33 cellular contexts compared by ENCODE assay signal in the genomic region with DNA sequence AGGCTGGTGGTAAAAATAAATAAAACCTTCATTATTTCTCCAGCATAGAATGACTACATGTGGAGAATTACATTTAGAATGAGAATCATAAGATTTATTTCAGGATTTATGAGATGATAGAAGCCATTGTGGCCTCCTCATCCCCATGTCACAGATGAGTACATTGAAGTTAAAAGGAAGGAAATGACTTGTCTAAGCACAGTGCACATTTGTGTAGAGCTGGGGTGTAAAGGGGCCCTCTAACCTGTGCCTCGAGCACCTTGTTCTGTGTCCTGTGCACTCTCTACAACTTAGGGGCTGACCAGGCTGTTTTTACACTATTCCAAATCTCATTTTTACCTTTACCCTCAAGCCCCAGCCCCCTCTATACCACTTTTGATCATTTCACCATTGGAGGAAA.
"Had no signal": no experiment of that assay in that cellular context is flagged by ENCODE, and none has a peak within 500 bp of the region (broad histone marks: within the 10 kb centered on the region; RNA-seq: fewer than 3 reads in every experiment).

No MANE protein-coding gene starts in this region.

- ATAC-seq: activated CD8-positive, alpha-beta T cell treated with anti-CD3 and anti-CD28 coated beads for 36 hours; effector memory CD8-positive, alpha-beta T cell; foreskin keratinocyte; gastrocnemius medialis; heart right ventricle; T-helper 17 cell had no signal

- H3K4me1 Mint-ChIP-seq: activated naive CD4-positive, alpha-beta T cell treated with anti-CD3 and anti-CD28 coated beads, Interleukin-2, amount 50 U/mL, for 24 hours; central memory CD8-positive, alpha-beta T cell had no signal

- H3K9me3 Mint-ChIP-seq: activated naive CD4-positive, alpha-beta T cell treated with anti-CD3 and anti-CD28 coated beads for 36 hours; activated naive CD4-positive, alpha-beta T cell treated with anti-CD3 and anti-CD28 coated beads, Interleukin-2, amount 50 U/mL, for 24 hours; activated T-helper 1 cell treated with anti-CD3 and anti-CD28 coated beads, Interleukin-12 subunit alpha, Interleukin-12 subunit beta, Interleukin-2, Interleukin-4 antibody, amounts not matched to agents 30 ng/mL and 10 ng/mL and 1 ng/mL, durations not matched to agents 14 hours and 24 hours and 36 hours; activated T-helper 2 cell treated with anti-CD3 and anti-CD28 coated beads, Interferon-gamma antibody, Interleukin-2, Interleukin-4, amounts not matched to agents 10 μg/mL and 5 μg/mL and 100 μg/mL, durations not matched to agents 14 hours and 24 hours and 36 hours; central memory CD8-positive, alpha-beta T cell; effector memory CD8-positive, alpha-beta T cell; T-helper 2 cell treated with Interferon-gamma antibody and Interleukin-4, amounts not matched to agents 5 μg/mL and 100 μg/mL, for 36 hours had no signal

- H3K27ac Mint-ChIP-seq: activated CD8-positive, alpha-beta T cell treated with anti-CD3 and anti-CD28 coated beads for 36 hours; activated naive CD4-positive, alpha-beta T cell treated with anti-CD3 and anti-CD28 coated beads for 36 hours; activated naive CD4-positive, alpha-beta T cell treated with anti-CD3 and anti-CD28 coated beads, Interleukin-2, amount 50 U/mL, for 24 hours; activated T-cell treated with anti-CD3 and anti-CD28 coated beads, Interleukin-2, amount 50 U/mL, for 24 hours; activated T-helper 1 cell treated with anti-CD3 and anti-CD28 coated beads, Interleukin-12 subunit alpha, Interleukin-12 subunit beta, Interleukin-2, Interleukin-4 antibody, amounts not matched to agents 30 ng/mL and 10 ng/mL and 1 ng/mL, durations not matched to agents 14 hours and 24 hours and 36 hours; activated T-helper 2 cell treated with anti-CD3 and anti-CD28 coated beads, Interferon-gamma antibody, Interleukin-2, Interleukin-4, amounts not matched to agents 10 μg/mL and 5 μg/mL and 100 μg/mL, durations not matched to agents 14 hours and 24 hours and 36 hours; dendritic cell treated with granulocyte-macrophage colony-stimulating factor and Interleukin-4, amounts not matched to agents 40 ng/mL and 50 ng/mL, for 4 days; effector memory CD8-positive, alpha-beta T cell; T-helper 17 cell; T-helper 2 cell treated with Interferon-gamma antibody and Interleukin-4, amounts not matched to agents 5 μg/mL and 100 μg/mL, for 36 hours had no signal

- H3K4me3 Mint-ChIP-seq: activated CD8-positive, alpha-beta T cell treated with anti-CD3 and anti-CD28 coated beads for 36 hours; activated naive CD4-positive, alpha-beta T cell treated with anti-CD3 and anti-CD28 coated beads for 36 hours; activated naive CD4-positive, alpha-beta T cell treated with anti-CD3 and anti-CD28 coated beads, Interleukin-2, amount 50 U/mL, for 24 hours; activated T-cell treated with anti-CD3 and anti-CD28 coated beads, Interleukin-2, amount 50 U/mL, for 24 hours; activated T-helper 1 cell treated with anti-CD3 and anti-CD28 coated beads, Interleukin-12 subunit alpha, Interleukin-12 subunit beta, Interleukin-2, Interleukin-4 antibody, amounts not matched to agents 30 ng/mL and 10 ng/mL and 1 ng/mL, durations not matched to agents 14 hours and 24 hours and 36 hours; central memory CD8-positive, alpha-beta T cell; dendritic cell treated with granulocyte-macrophage colony-stimulating factor and Interleukin-4, amounts not matched to agents 40 ng/mL and 50 ng/mL, for 4 days; effector memory CD8-positive, alpha-beta T cell; T-helper 17 cell; T-helper 2 cell treated with Interferon-gamma antibody and Interleukin-4, amounts not matched to agents 5 μg/mL and 100 μg/mL, for 36 hours had no signal

- H3K4me3 ChIP-seq: coronary artery, dorsolateral prefrontal cortex, esophagus muscularis mucosa, gastrocnemius medialis, heart right ventricle had no signal

- H3K27ac ChIP-seq: brain microvascular endothelial cell, coronary artery, esophagus muscularis mucosa, foreskin keratinocyte, gastrocnemius medialis, heart right ventricle had no signal

- H3K27me3 Mint-ChIP-seq: activated CD8-positive, alpha-beta T cell treated with anti-CD3 and anti-CD28 coated beads for 36 hours; activated naive CD4-positive, alpha-beta T cell treated with anti-CD3 and anti-CD28 coated beads, Interleukin-2, amount 50 U/mL, for 24 hours; activated T-cell treated with anti-CD3 and anti-CD28 coated beads, Interleukin-2, amount 50 U/mL, for 24 hours; central memory CD8-positive, alpha-beta T cell; effector memory CD8-positive, alpha-beta T cell; T-helper 17 cell had no signal

- H3K4me1 ChIP-seq: esophagus muscularis mucosa, foreskin keratinocyte, gastrocnemius medialis, heart right ventricle had no signal

- H3K36me3 ChIP-seq: brain microvascular endothelial cell, esophagus muscularis mucosa, gastrocnemius medialis, heart right ventricle had no signal

- H3K9me3 ChIP-seq: esophagus muscularis mucosa, gastrocnemius medialis had no signal

- H3K27me3 ChIP-seq: brain microvascular endothelial cell, dorsolateral prefrontal cortex, esophagus muscularis mucosa, gastrocnemius medialis had no signal

- H3K36me3 Mint-ChIP-seq: activated naive CD4-positive, alpha-beta T cell treated with anti-CD3 and anti-CD28 coated beads, Interleukin-2, amount 50 U/mL, for 24 hours had no signal

- DNase-seq: activated CD4-positive, alpha-beta T cell treated with anti-CD3 and anti-CD28 coated beads for 48 hours; activated CD4-positive, alpha-beta T cell treated with anti-CD3 and anti-CD28 coated beads, Interleukin-2, amount 50 U/mL, for 1 hour; activated CD4-positive, alpha-beta T cell treated with anti-CD3 and anti-CD28 coated beads, Interleukin-2, amount 50 U/mL, for 48 hours; activated CD4-positive, CD25-positive, alpha-beta regulatory T cell; activated CD4-positive, CD25-positive, alpha-beta regulatory T cell treated with anti-CD3 and anti-CD28 coated beads, Interleukin-2, amount 50 U/mL, for 72 hours; activated CD8-positive, alpha-beta memory T cell treated with anti-CD3 and anti-CD28 coated beads for 24 hours; activated CD8-positive, alpha-beta memory T cell treated with anti-CD3 and anti-CD28 coated beads, Interleukin-2, amount 50 U/mL, for 4 hours; activated CD8-positive, alpha-beta T cell treated with anti-CD3 and anti-CD28 coated beads for 36 hours; activated effector memory CD4-positive, alpha-beta T cell treated with anti-CD3 and anti-CD28 coated beads, Interleukin-2, amount 50 U/mL, for 16 hours; activated naive CD4-positive, alpha-beta T cell treated with anti-CD3 and anti-CD28 coated beads for 36 hours; activated T-cell treated with anti-CD3 and anti-CD28 coated beads for 4 hours; activated T-cell treated with anti-CD3 and anti-CD28 coated beads, Interleukin-2, amount 50 U/mL, for 24 hours; amniotic stem cell; anterior cingulate cortex; brain microvascular endothelial cell; dorsolateral prefrontal cortex; effector memory CD8-positive, alpha-beta T cell; erythroblast; foreskin keratinocyte; gastrocnemius medialis; heart right ventricle; SW 1271; T-helper 1 cell; T-helper 17 cell; T1000 had no signal
